1 cellular context compared by ENCODE assay signal in genomic region chr9:120711354-120711753, GRCh38.
TF ChIP-seq lines count a peak whose summit lies in the region.

No MANE protein-coding gene starts in this region.

TF ChIP-seq in liver, 16 proteins besides CTCF, POLR2A, EP300 and RAD21 (continued from another document):
- no peak for TF ChIP-seq REST (IDR thresholded peaks at IDR 0.05)
- TF ChIP-seq ZBTB33 (IDR thresholded peaks at IDR 0.05) = no peak
- no peak for TF ChIP-seq YY1 (IDR thresholded peaks at IDR 0.05)
